Comparison of ENCODE assay signal across 10 cellular contexts in the genomic region with DNA sequence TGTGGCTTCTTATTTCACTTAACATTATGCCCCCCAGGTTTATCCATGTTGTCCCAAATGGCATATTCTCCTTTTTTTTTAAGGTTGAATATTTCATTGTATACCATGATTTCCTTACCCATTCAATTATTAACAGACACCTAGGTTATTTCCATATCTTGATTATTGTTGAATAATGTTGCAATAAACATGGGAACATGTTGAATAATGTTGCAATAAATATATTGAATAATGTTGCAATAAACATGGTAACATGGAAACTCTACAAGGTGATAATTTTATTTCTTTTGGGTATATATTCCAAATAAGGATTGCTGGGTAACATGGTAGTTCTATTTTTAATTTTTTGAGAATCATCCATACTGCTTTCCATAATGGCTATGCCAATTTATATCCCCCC.
"Had no signal": no experiment of that assay in that cellular context is flagged by ENCODE, and none has a peak within 500 bp of the region (broad histone marks: within the 10 kb centered on the region; RNA-seq: fewer than 3 reads in every experiment).

No MANE protein-coding gene starts in this region.

- H3K27ac ChIP-seq: GM23248 had no signal

- H2AFZ ChIP-seq: GM23248, GM23338 had no signal

- H3K4me2 ChIP-seq: GM23338 had no signal

- H3K4me1 ChIP-seq: HAP-1 had no signal

- DNase-seq: GM23248, GOT3, H7, H9, HCEC 1CT, HFFc6 had no signal

- H3K9ac ChIP-seq: GM23248 had no signal

- FAIRE-seq: H1 had no signal

- ATAC-seq: GM23338, HCT116 had no signal

- H3K36me3 ChIP-seq: HAP-1 had no signal

- H3K9me3 ChIP-seq: HAP-1 had no signal

- H3K4me3 ChIP-seq: GM23248, GM23338, HAP-1 had no signal
